15 cellular contexts compared by ENCODE assay signal in genomic region chr11:133817449-133817848, GRCh38. TPM values are rescaled to one million over a fixed set of nuclear protein-coding genes. Genes with fewer than 3 reads are reported as not detected.
DNase-seq lines count a peak whose midpoint lies in the region; ATAC-seq and TF ChIP-seq lines count a peak whose summit lies in the region.
"Had no signal": no experiment of that assay in that cellular context is flagged by ENCODE, and none has a peak within 500 bp of the region (broad histone marks: within the 10 kb centered on the region; RNA-seq: fewer than 3 reads in every experiment).

No MANE protein-coding gene starts in this region.

- TF ChIP-seq CTCF in gastroesophageal sphincter (IDR thresholded peaks at IDR 0.05) = no peak
- no peak for TF ChIP-seq CTCF in osteocyte (IDR thresholded peaks at IDR 0.05)
- TF ChIP-seq CTCF in esophagus muscularis mucosa (IDR thresholded peaks at IDR 0.05) = no peak
- TF ChIP-seq CTCF in gastrocnemius medialis (IDR thresholded peaks at IDR 0.05 in 4 of 5, conservative IDR thresholded peaks at IDR 0.05 in 1 of 5) = no peak

- H3K27me3 Mint-ChIP-seq in osteocyte (ENCODE audit: unreplicated experiment) = no peaks in the 10 kb centered on the region

- H3K36me3 ChIP-seq in gastroesophageal sphincter (no peaks in the 10 kb centered on the region), esophagus muscularis mucosa (no peaks in the 10 kb centered on the region), gastrocnemius medialis (no peaks in the 10 kb centered on the region)
- H3K36me3 ChIP-seq: BE2C had no signal

- H3K4me3 Mint-ChIP-seq in osteocyte (ENCODE audit: unreplicated experiment) = no peak overlapping the region
- H3K4me3 Mint-ChIP-seq: CD4-positive, alpha-beta T cell; GM23338 had no signal

- WGBS in right cardiac atrium = 90% methylated on average over 7 of the region's 7 CpGs
- 69% methylated on average over 2 of the region's 7 CpGs; no CpG with 5 or more reads in 1 of the 2 donors for WGBS in gastroesophageal sphincter (ENCODE audit: low coverage in 1 of 2), 2 donors
- WGBS in esophagus muscularis mucosa = 87% methylated on average over 7 of the region's 7 CpGs

- in situ Hi-C loops in gastrocnemius medialis (cut with MboI; ENCODE audit: low sequenced_read_pairs in 4 of 4) = no loop called here

- ATAC-seq in right cardiac atrium (no peak), gastroesophageal sphincter (peak; percentile 41), gastrocnemius medialis (no peak)
- ATAC-seq: GM23338 had no signal

- H3K27me3 ChIP-seq in right cardiac atrium (ENCODE audit: control insufficient read depth, insufficient read depth) (no peaks in the 10 kb centered on the region), gastroesophageal sphincter (peaks cover 42% of the 10 kb centered on the region), esophagus muscularis mucosa (peaks cover 0 to 22% (median 0%) of the 10 kb centered on the region in 4 donors), gastrocnemius medialis (no peaks in the 10 kb centered on the region)

- no peak for TF ChIP-seq POLR2A in gastroesophageal sphincter (IDR thresholded peaks at IDR 0.05)
- TF ChIP-seq POLR2A in esophagus muscularis mucosa (IDR thresholded peaks at IDR 0.05; ENCODE audit: low read depth) = no peak
- TF ChIP-seq POLR2A in gastrocnemius medialis (IDR thresholded peaks at IDR 0.05) = no peak

- no peak overlapping the region for H3K27ac Mint-ChIP-seq in osteocyte (ENCODE audit: unreplicated experiment)
- H3K27ac Mint-ChIP-seq: CD4-positive, alpha-beta T cell; GM23338 had no signal

- H3K27ac ChIP-seq in right cardiac atrium (ENCODE audit: low read length) (no peak overlapping the region), gastroesophageal sphincter (no peak overlapping the region), esophagus muscularis mucosa (replicated peaks in 1 of 4) (no peak overlapping the region), gastrocnemius medialis (no peak overlapping the region)
- H3K27ac ChIP-seq: C4-2B had no signal

- H3K4me3 ChIP-seq in right cardiac atrium (ENCODE audit: low read length) = no peak overlapping the region
- H3K4me3 ChIP-seq in gastroesophageal sphincter = no peak overlapping the region
- H3K4me3 ChIP-seq in esophagus muscularis mucosa = no peak overlapping the region
- H3K4me3 ChIP-seq in gastrocnemius medialis = no peak overlapping the region
- H3K4me3 ChIP-seq: GM23338 had no signal

- no peaks in the 10 kb centered on the region for H3K4me1 Mint-ChIP-seq in osteocyte (ENCODE audit: unreplicated experiment)

- DNase-seq in cardiac septum (ENCODE audit: low spot score) (peak; percentile 56), right cardiac atrium (no peak), osteocyte (ENCODE audit: extremely low spot score, unreplicated experiment) (peak; percentile 63), esophagus muscularis mucosa (ENCODE audit: extremely low spot score) (no peak), gastrocnemius medialis (no peak)
- no peak for DNase-seq in stimulated activated CD4-positive, alpha-beta T cell treated with anti-CD3 and anti-CD28 coated beads, Interleukin-12 subunit alpha, Interleukin-12 subunit beta, amount 100 ng/mL, for 4 hours
- DNase-seq: ACHN; BE2C; CD4-positive, alpha-beta T cell; HCEC 1CT had no signal

- peaks cover 5% of the 10 kb centered on the region for H3K9me3 Mint-ChIP-seq in osteocyte (ENCODE audit: unreplicated experiment)
- H3K9me3 Mint-ChIP-seq: CD4-positive, alpha-beta T cell; GM23338 had no signal

- no peaks in the 10 kb centered on the region for H3K36me3 Mint-ChIP-seq in osteocyte (ENCODE audit: unreplicated experiment)

- TF ChIP-seq EP300 in gastroesophageal sphincter (IDR thresholded peaks at IDR 0.05) (no peak), esophagus muscularis mucosa (IDR thresholded peaks at IDR 0.05) (no peak)

- no peaks in the 10 kb centered on the region for H3K9me3 ChIP-seq in right cardiac atrium (ENCODE audit: control insufficient read depth, low read length)
- no peaks in the 10 kb centered on the region for H3K9me3 ChIP-seq in gastroesophageal sphincter
- no peaks in the 10 kb centered on the region for H3K9me3 ChIP-seq in esophagus muscularis mucosa
- no peaks in the 10 kb centered on the region for H3K9me3 ChIP-seq in gastrocnemius medialis
- H3K9me3 ChIP-seq: BE2C, Caco-2 had no signal

- H3K4me1 ChIP-seq in right cardiac atrium (ENCODE audit: control insufficient read depth, insufficient read depth, low read length) (no peaks in the 10 kb centered on the region), gastroesophageal sphincter (no peaks in the 10 kb centered on the region), esophagus muscularis mucosa (no peaks in the 10 kb centered on the region), gastrocnemius medialis (no peaks in the 10 kb centered on the region)
- H3K4me1 ChIP-seq: BE2C, Caco-2 had no signal

- intact Hi-C loops in cardiac septum (cut with DNase I) (no loop called here), right cardiac atrium (cut with DNase I) (no loop called here), esophagus muscularis mucosa (cut with DNase I) (no loop called here), gastrocnemius medialis (cut with DNase I; ENCODE audit: low total_unique reads) (no loop called here)

RNA-seq across cellular contexts. Expression of gene SPATA19, which starts 27.9 kb away (rescaled TPM):
- total RNA-seq in cardiac septum = not detected
- total RNA-seq in right cardiac atrium = not detected
- not detected for polyA plus RNA-seq in right cardiac atrium
- total RNA-seq in gastroesophageal sphincter = not detected
- total RNA-seq in osteocyte = not detected in 2 replicates
- not detected for total RNA-seq in esophagus muscularis mucosa
- total RNA-seq in gastrocnemius medialis = not detected
- total RNA-seq: Caco-2; CD4-positive, alpha-beta T cell; GM23338; HT-29 had no signal
- polyA plus RNA-seq: GM23338 had no signal

Comparison
In these comparisons a context has a peak if more than half of its experiments do, and no peak if none do; other contexts are left out.
1. DNase-seq: peak in cardiac septum (single experiment) and osteocyte (single experiment); none in right cardiac atrium (0 of 3), esophagus muscularis mucosa (single experiment), stimulated activated CD4-positive, alpha-beta T cell treated with anti-CD3 and anti-CD28 coated beads, Interleukin-12 subunit alpha, Interleukin-12 subunit beta, amount 100 ng/mL, for 4 hours (single experiment) and gastrocnemius medialis (0 of 2).